Comparison of ENCODE assay signal across 13 cellular contexts in genomic region chr5:74233091-74233490, GRCh38.
A peak's percentile ranks its signal among the peaks of the same experiment; 100 is the strongest.
DNase-seq lines count a peak whose midpoint lies in the region; TF ChIP-seq lines count a peak whose summit lies in the region.
"Had no signal": no experiment of that assay in that cellular context is flagged by ENCODE, and none has a peak within 500 bp of the region (broad histone marks: within the 10 kb centered on the region; RNA-seq: fewer than 3 reads in every experiment).

No MANE protein-coding gene starts in this region.

- H3K27ac ChIP-seq in ACC112 (ENCODE audit: low read depth, low read length) = peak overlapping the region; percentile 39
- H3K27ac ChIP-seq in PC-9 = peak overlapping the region; percentile 83
- peak overlapping the region; percentile 62 for H3K27ac ChIP-seq in epithelial cell of prostate

- no peaks in the 10 kb centered on the region for H3K27me3 Mint-ChIP-seq in neural crest cell (ENCODE audit: low read depth)

- no peak for TF ChIP-seq CTCF in PC-9 (conservative IDR thresholded peaks at IDR 0.05)
- TF ChIP-seq CTCF in neural crest cell (conservative IDR thresholded peaks at IDR 0.05) = no peak
- no peak for TF ChIP-seq CTCF in GM10248 (IDR thresholded peaks at IDR 0.05; ENCODE audit: control extremely low read depth, extremely low read depth, low read depth, missing control alignments)

- no peak for DNase-seq in PC-9
- DNase-seq in epithelial cell of prostate (ENCODE audit: low read depth, low spot score) = no peak
- DNase-seq in neural crest cell (ENCODE audit: low read depth, low spot score) = no peak
- no peak for DNase-seq in NCI-H1048 (lab: John Stamatoyannopoulos, UW)
- DNase-seq in LoVo (ENCODE audit: low spot score) = no peak
- no peak for DNase-seq in GM10248 (ENCODE audit: extremely low spot score)
- DNase-seq in T-helper 1 cell = no peak
- DNase-seq: COR-L47, NCI-H1092 treated with DMSO at 0.1 percent for 48 hours, NCI-H1694 treated with DMSO at 0.1 percent for 48 hours had no signal

- H3F3A ChIP-seq in PC-9 (ENCODE audit: insufficient read depth, low read depth) = no peaks in the 10 kb centered on the region

- H3K9me3 Mint-ChIP-seq in neural crest cell = peaks cover 19% of the 10 kb centered on the region

- H3K9me2 ChIP-seq in PC-9 (ENCODE audit: insufficient read depth) = no peaks in the 10 kb centered on the region

- H4K20me1 ChIP-seq in PC-9 (ENCODE audit: insufficient read depth) = no peaks in the 10 kb centered on the region

- H3K36me3 ChIP-seq in ACC112 (ENCODE audit: insufficient read depth, low read length) (no peaks in the 10 kb centered on the region), PC-9 (ENCODE audit: low read depth) (no peaks in the 10 kb centered on the region)

- H3K27me3 ChIP-seq in ACC112 (ENCODE audit: insufficient read depth, low read length) (no peaks in the 10 kb centered on the region), PC-9 (ENCODE audit: insufficient read depth, low read depth) (no peaks in the 10 kb centered on the region)

- CTCF ChIA-PET in PC-9 (lab: Charles Lee) (no interaction called here), GM10248 (lab: Yijun Ruan, JAX) (no interaction called here)

- peak overlapping the region; percentile 7 for H2AFZ ChIP-seq in ACC112 (ENCODE audit: low read length, unreplicated experiment)
- H2AFZ ChIP-seq in PC-9 = no peak overlapping the region

- peaks cover 24% of the 10 kb centered on the region for H3K4me1 Mint-ChIP-seq in neural crest cell

- BruUV-seq in PC-9 (replicated peaks; lab: Mats Ljungman, UMichigan) = no TSS peak

- H3K4me1 ChIP-seq in ACC112 (ENCODE audit: control insufficient read depth, insufficient read depth, low read length, unreplicated experiment) = peaks cover 25% of the 10 kb centered on the region
- H3K4me1 ChIP-seq in PC-9 (replicated peaks; ENCODE audit: insufficient read depth) = peaks cover 29% of the 10 kb centered on the region

- POLR2A ChIA-PET in PC-9 (lab: Charles Lee; ENCODE audit: unreplicated experiment) (interaction anchor here (0.7 kb wide), 1 partner anchor 408 kb away, joined by 13 read pairs; no protein-coding TSS in a partner anchor), GM10248 (lab: Yijun Ruan, JAX) (no interaction called here)

- peaks cover 12% of the 10 kb centered on the region; the same call in 1 of the 2 replicates for H3K9me3 ChIP-seq in PC-9 (ENCODE audit: insufficient read depth, low read depth)

- H3K4me3 Mint-ChIP-seq in neural crest cell = no peak overlapping the region
- H3K4me3 Mint-ChIP-seq: CD14-positive monocyte had no signal

- H3K79me2 ChIP-seq in ACC112 (ENCODE audit: control insufficient read depth, insufficient read depth, low read length, unreplicated experiment) (no peaks in the 10 kb centered on the region), PC-9 (ENCODE audit: low read depth) (no peaks in the 10 kb centered on the region)

- H3K4me2 ChIP-seq in PC-9 = peak overlapping the region; percentile 40; the same call in 1 of the 2 replicates

- H3K27ac Mint-ChIP-seq in neural crest cell (ENCODE audit: unreplicated experiment) = peak overlapping the region; percentile 52
- H3K27ac Mint-ChIP-seq: CD14-positive monocyte had no signal

- peaks cover 4% of the 10 kb centered on the region for H3K36me3 Mint-ChIP-seq in neural crest cell (ENCODE audit: low read depth)
- H3K36me3 Mint-ChIP-seq: CD14-positive monocyte had no signal

- H3K4me3 ChIP-seq in ACC112 (ENCODE audit: low read depth, low read length) = no peak overlapping the region
- no peak overlapping the region for H3K4me3 ChIP-seq in PC-9
- H3K4me3 ChIP-seq: GM12878 had no signal

- intact Hi-C loops in PC-9 (cut with micrococcal nuclease; ENCODE audit: unreplicated experiment) = no loop called here
